In the genomic region with DNA sequence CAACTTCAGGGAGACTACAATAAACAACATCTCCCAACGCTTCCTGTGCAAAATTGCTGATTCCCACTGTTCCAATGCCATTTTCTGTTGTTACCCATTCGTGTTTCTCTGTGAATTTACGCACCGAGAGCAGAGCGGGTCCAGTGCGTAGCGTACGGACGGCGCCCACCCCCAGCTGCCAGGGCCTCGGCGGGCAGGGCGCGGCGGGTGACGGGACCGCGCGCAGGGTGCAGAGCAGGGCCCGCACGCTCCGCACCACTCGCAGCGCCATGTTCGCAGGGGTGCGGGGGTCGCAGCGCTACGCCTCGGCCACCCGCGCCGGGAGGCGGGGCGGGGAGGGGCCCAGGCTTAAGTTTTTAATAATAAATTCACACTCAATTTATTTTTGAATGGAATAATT, we compare ENCODE assay signal across 8 cellular contexts.
DNase-seq lines count a peak whose midpoint lies in the region; ATAC-seq, FAIRE-seq and TF ChIP-seq lines count a peak whose summit lies in the region.
"Not testable (repeated sequence)": the region's sequence is repeated elsewhere in the genome, so short reads cannot be mapped to it uniquely, and the experiment has no call there.

No MANE protein-coding gene starts in this region.

- H3K27ac Mint-ChIP-seq in activated CD8-positive, alpha-beta T cell treated with anti-CD3 and anti-CD28 coated beads for 36 hours; natural killer cell: not testable (repeated sequence)

- intact Hi-C loops in activated CD8-positive, alpha-beta T cell treated with anti-CD3 and anti-CD28 coated beads for 36 hours (cut with micrococcal nuclease); K562 (cut with micrococcal nuclease); Right ventricle myocardium superior (cut with DNase I); natural killer cell (cut with micrococcal nuclease): not testable (repeated sequence)

- TF ChIP-seq EP300 in K562 (IDR thresholded peaks at IDR 0.05; ENCODE audit: low read length); upper lobe of left lung (IDR thresholded peaks at IDR 0.05): not testable (repeated sequence)

- H3K36me3 Mint-ChIP-seq in activated CD8-positive, alpha-beta T cell treated with anti-CD3 and anti-CD28 coated beads for 36 hours (ENCODE audit: low read depth); natural killer cell: not testable (repeated sequence)

- not testable (repeated sequence) for H3K4me3 Mint-ChIP-seq in activated CD8-positive, alpha-beta T cell treated with anti-CD3 and anti-CD28 coated beads for 36 hours; natural killer cell

- H3K4me1 Mint-ChIP-seq in activated CD8-positive, alpha-beta T cell treated with anti-CD3 and anti-CD28 coated beads for 36 hours (ENCODE audit: low read depth) = not testable (repeated sequence)
- H3K4me1 Mint-ChIP-seq in natural killer cell = peaks cover 18% of the 10 kb centered on the region in 2 donors

- TF ChIP-seq CTCF in DND-41 (IDR thresholded peaks at IDR 0.05; ENCODE audit: borderline replicate concordance, extremely low read depth, low read length, poor library complexity, severe bottlenecking); RWPE2 (IDR thresholded peaks at IDR 0.05; ENCODE audit: poor library complexity, severe bottlenecking); activated CD8-positive, alpha-beta T cell treated with anti-CD3 and anti-CD28 coated beads for 36 hours (IDR thresholded peaks at IDR 0.05); K562 (IDR thresholded peaks at IDR 0.05 in 2 of 3, conservative IDR thresholded peaks at IDR 0.05 in 1 of 3; ENCODE audit: insufficient read depth in 2 of 3, low read depth in 1 of 3, low read length in 3 of 3); natural killer cell (IDR thresholded peaks at IDR 0.05); upper lobe of left lung (IDR thresholded peaks at IDR 0.05): not testable (repeated sequence)

- H3K4me1 ChIP-seq in DND-41 (ENCODE audit: insufficient read depth, low read length); RWPE2 (ENCODE audit: insufficient read depth, poor library complexity, severe bottlenecking); K562 (replicated peaks in 1 of 2; ENCODE audit: control insufficient read depth in 2 of 2, insufficient read depth in 2 of 2, low read length in 2 of 2); upper lobe of left lung: not testable (repeated sequence)

- H3K9me3 ChIP-seq in DND-41 (ENCODE audit: insufficient read depth, low read length, severe bottlenecking); RWPE2 (ENCODE audit: severe bottlenecking); K562 (replicated peaks; ENCODE audit: control insufficient read depth, insufficient read depth, low read depth, low read length); upper lobe of left lung: not testable (repeated sequence)

- not testable (repeated sequence) for TF ChIP-seq RAD21 in K562 (CRISPR knock-in tag; conservative IDR thresholded peaks at IDR 0.05 in 1 of 2, IDR thresholded peaks at IDR 0.05 in 1 of 2)

- H3K27me3 Mint-ChIP-seq in activated CD8-positive, alpha-beta T cell treated with anti-CD3 and anti-CD28 coated beads for 36 hours; natural killer cell (ENCODE audit: low read depth in 2 of 2): not testable (repeated sequence)

- H3K4me3 ChIP-seq in DND-41 (ENCODE audit: low read depth in 1 of 2, low read length in 2 of 2); RWPE2 (ENCODE audit: severe bottlenecking); K562; upper lobe of left lung: not testable (repeated sequence)

- TF ChIP-seq POLR2A in K562 (conservative IDR thresholded peaks at IDR 0.05); upper lobe of left lung (IDR thresholded peaks at IDR 0.05): not testable (repeated sequence)

- H3K9me3 Mint-ChIP-seq in activated CD8-positive, alpha-beta T cell treated with anti-CD3 and anti-CD28 coated beads for 36 hours; natural killer cell: not testable (repeated sequence)

- ATAC-seq in DND-41 (ENCODE audit: insufficient read depth, low read depth) = peak; percentile 80
- peak; percentile 48; the same call in 1 of the 3 replicates for ATAC-seq in RWPE2 (ENCODE audit: low read depth)
- peak; percentile 74 for ATAC-seq in activated CD8-positive, alpha-beta T cell treated with anti-CD3 and anti-CD28 coated beads for 36 hours
- peak; percentile 74 for ATAC-seq in K562
- ATAC-seq in Right ventricle myocardium superior (ENCODE audit: poor library complexity) = peak; percentile 48
- ATAC-seq in left lobe of liver = peak; percentile 89
- ATAC-seq in natural killer cell = peak; percentile 44 to 73 (median 54)
- peak; percentile 38 to 62 for ATAC-seq in upper lobe of left lung (ENCODE audit: low FRiP score in 2 of 2)

- WGBS in K562 (ENCODE audit: insufficient coverage, low coverage, missing lambda C conversion rate) = 80% methylated on average over 19 of the region's 35 CpGs
- WGBS in upper lobe of left lung, 2 donors = 63 to 82% methylated on average over 5 to 34 of the region's 35 CpGs

- not testable (repeated sequence) for H3K27me3 ChIP-seq in DND-41 (ENCODE audit: insufficient read depth, low read length, poor library complexity); RWPE2 (ENCODE audit: insufficient read depth, poor library complexity, severe bottlenecking); K562 (ENCODE audit: control insufficient read depth in 2 of 2, insufficient read depth in 2 of 2, low read length in 2 of 2); upper lobe of left lung

- H3K27ac ChIP-seq in DND-41 (ENCODE audit: low read length); RWPE2 (ENCODE audit: poor library complexity, severe bottlenecking); K562 (ENCODE audit: extremely low read depth, low read depth, low read length); upper lobe of left lung: not testable (repeated sequence)

- H3K9ac ChIP-seq in DND-41 (ENCODE audit: low read depth, low read length); K562 (ENCODE audit: insufficient read depth in 1 of 2, low read depth in 2 of 2, low read length in 2 of 2): not testable (repeated sequence)

- not testable (repeated sequence) for H4K20me1 ChIP-seq in DND-41 (ENCODE audit: insufficient read depth, low read length); K562 (replicated peaks; ENCODE audit: control insufficient read depth, insufficient read depth, low read length)

- not testable (repeated sequence) for FAIRE-seq in K562 (lab: Jason Lieb, UNC)

- H3K9me1 ChIP-seq in K562 (ENCODE audit: control insufficient read depth, insufficient read depth, low read length) = not testable (repeated sequence)

- H3K4me2 ChIP-seq in DND-41 (ENCODE audit: insufficient read depth, low read length); K562 (ENCODE audit: insufficient read depth, low read length): not testable (repeated sequence)

- peaks cover 36% of the 10 kb centered on the region; the same call in 1 of the 2 replicates for H3K36me3 ChIP-seq in DND-41 (ENCODE audit: insufficient read depth, low read length)
- not testable (repeated sequence) for H3K36me3 ChIP-seq in RWPE2 (ENCODE audit: low read depth); upper lobe of left lung
- H3K36me3 ChIP-seq in K562 (ENCODE audit: control insufficient read depth, insufficient read depth, low read length) = peaks cover 66% of the 10 kb centered on the region

- H3K79me2 ChIP-seq in DND-41 (ENCODE audit: insufficient read depth, low read length); K562 (ENCODE audit: control insufficient read depth, insufficient read depth, low read length): not testable (repeated sequence)

- DNase-seq in DND-41; RWPE2 (ENCODE audit: low spot score); activated CD8-positive, alpha-beta T cell treated with anti-CD3 and anti-CD28 coated beads for 36 hours; K562 (ENCODE audit: extremely low read depth in 1 of 4, low spot score in 3 of 4); Right ventricle myocardium superior; left lobe of liver (ENCODE audit: low spot score); natural killer cell: not testable (repeated sequence)
- peak in 1 of 2 donors; percentile 52 for DNase-seq in upper lobe of left lung

- CTCF ChIA-PET in activated CD8-positive, alpha-beta T cell treated with anti-CD3 and anti-CD28 coated beads for 36 hours (lab: Charles Lee) = interaction anchor here (2.3 kb wide), 1 partner anchor 26 kb away, joined by 11 read pairs; no protein-coding TSS in a partner anchor
- CTCF ChIA-PET in K562 (lab: Yijun Ruan, JAX; ENCODE audit: low intra/inter-chr PET ratio) = not testable (repeated sequence)

- POLR2A ChIA-PET in activated CD8-positive, alpha-beta T cell treated with anti-CD3 and anti-CD28 coated beads for 36 hours (lab: Charles Lee) = not testable (repeated sequence)
- POLR2A ChIA-PET in K562 (lab: Yijun Ruan, JAX) = interaction anchor here (1.9 kb wide), 1 partner anchor 9 kb away, joined by 8 read pairs; no protein-coding TSS in a partner anchor

- H2AFZ ChIP-seq in DND-41 (ENCODE audit: low read depth, low read length); K562 (ENCODE audit: low read depth, low read length): not testable (repeated sequence)

- not testable (repeated sequence) for BruUV-seq in K562 (replicated peaks; lab: Mats Ljungman, UMichigan)

- in situ Hi-C loops in K562 (cut with MboI) = not testable (repeated sequence)

TF ChIP-seq in K562, 482 proteins besides CTCF, POLR2A, EP300 and RAD21:
- TF ChIP-seq POLR2G (IDR thresholded peaks at IDR 0.05; ENCODE audit: low read depth, low read length) = 0 out of 2 replicates have a peak, but pooled peaks have one; percentile 21
